24 cellular contexts compared by ENCODE assay signal in the genomic region with DNA sequence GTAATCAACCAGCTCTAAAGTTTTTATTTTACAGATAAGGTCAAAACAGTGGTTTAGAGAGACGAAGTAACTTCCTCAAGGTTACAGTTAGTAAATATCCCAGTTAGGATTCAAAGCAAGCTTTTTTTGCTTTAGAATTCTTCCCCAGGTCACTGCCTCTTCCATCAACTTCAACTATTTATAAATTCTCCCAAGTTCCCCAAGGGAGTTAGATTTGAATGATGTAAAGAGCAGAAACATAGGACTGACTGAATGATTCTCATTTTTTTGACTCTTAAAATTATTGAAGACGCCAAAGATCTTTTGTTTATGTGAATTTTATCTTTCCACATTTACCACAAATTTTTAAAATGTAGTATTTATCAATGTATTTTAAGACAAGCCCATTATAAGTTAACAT. TPM values are rescaled to one million over a fixed set of nuclear protein-coding genes. Genes with fewer than 3 reads are reported as not detected.
DNase-seq lines count a peak whose midpoint lies in the region; ATAC-seq and TF ChIP-seq lines count a peak whose summit lies in the region.
"Had no signal": no experiment of that assay in that cellular context is flagged by ENCODE, and none has a peak within 500 bp of the region (broad histone marks: within the 10 kb centered on the region; RNA-seq: fewer than 3 reads in every experiment).

No MANE protein-coding gene starts in this region.

- peak overlapping the region in 6 of 7 donors; percentile 25 to 95 (median 71) for H3K27ac Mint-ChIP-seq in CD4-positive, alpha-beta memory T cell
- peak overlapping the region; percentile 71 to 72 for H3K27ac Mint-ChIP-seq in T-cell
- H3K27ac Mint-ChIP-seq in naive thymus-derived CD8-positive, alpha-beta T cell = peak overlapping the region in 8 of 10 donors; percentile 12 to 94 (median 46)
- H3K27ac Mint-ChIP-seq: activated naive CD4-positive, alpha-beta T cell treated with anti-CD3 and anti-CD28 coated beads, Interleukin-2, amount 10 ng/mL, durations not matched to agents 7 days and 5 days had no signal

- H3K4me1 Mint-ChIP-seq in CD4-positive, alpha-beta memory T cell = peaks cover 14 to 53% (median 30%) of the 10 kb centered on the region in 4 donors
- H3K4me1 Mint-ChIP-seq in T-cell = peaks cover 49 to 52% (median 49%) of the 10 kb centered on the region in 3 donors
- H3K4me1 Mint-ChIP-seq in naive thymus-derived CD8-positive, alpha-beta T cell = peaks cover 10 to 50% (median 38%) of the 10 kb centered on the region in 4 donors

- ATAC-seq in T-cell (replicated peaks in 1 of 4) (no peak), HG02798 (IDR thresholded peaks at IDR 0.05; ENCODE audit: poor library complexity, unreplicated experiment) (no peak), HG03139 (IDR thresholded peaks at IDR 0.05; ENCODE audit: unreplicated experiment) (no peak)
- no peak for ATAC-seq in naive thymus-derived CD8-positive, alpha-beta T cell
- ATAC-seq: stimulated activated effector memory CD8-positive, alpha-beta T cell treated with anti-CD3 and anti-CD28 coated beads, Interleukin-12 subunit alpha, Interleukin-12 subunit beta, amount 100 ng/mL, for 72 hours had no signal

- peaks cover 0 to 2% (median 0%) of the 10 kb centered on the region in 8 donors for H3K9me3 Mint-ChIP-seq in CD4-positive, alpha-beta memory T cell
- no peaks in the 10 kb centered on the region for H3K9me3 Mint-ChIP-seq in T-cell
- H3K9me3 Mint-ChIP-seq in naive thymus-derived CD8-positive, alpha-beta T cell = peaks cover 0 to 2% (median 0%) of the 10 kb centered on the region in 9 donors
- H3K9me3 Mint-ChIP-seq: activated naive CD4-positive, alpha-beta T cell treated with anti-CD3 and anti-CD28 coated beads, Interleukin-2, amount 10 ng/mL, durations not matched to agents 7 days and 5 days; central memory CD8-positive, alpha-beta T cell; stimulated activated effector memory CD8-positive, alpha-beta T cell treated with anti-CD3 and anti-CD28 coated beads, Interleukin-12 subunit alpha, Interleukin-12 subunit beta, amount 100 ng/mL, for 72 hours had no signal

- no peaks in the 10 kb centered on the region for H3K36me3 ChIP-seq in CD4-positive, alpha-beta memory T cell (ENCODE audit: insufficient read depth, low read length)
- H3K36me3 ChIP-seq: Peyer's patch, suprapubic skin, uterus had no signal

- peaks cover 35% of the 10 kb centered on the region for H3K4me1 ChIP-seq in CD4-positive, alpha-beta memory T cell (ENCODE audit: insufficient read depth, low read length)
- H3K4me1 ChIP-seq: uterus had no signal

- CTCF ChIA-PET in CD4-positive, alpha-beta memory T cell (lab: Charles Lee; ENCODE audit: partially characterized antibody) = interaction anchor here (4.5 kb wide), 1 partner anchor 11 kb away, joined by 17 read pairs; no protein-coding TSS in a partner anchor
- CTCF ChIA-PET in T-cell (lab: Charles Lee) = no interaction called here

- intact Hi-C loops in CD4-positive, alpha-beta memory T cell (cut with micrococcal nuclease) = loop anchor here (5.0 kb wide), 2 partner anchors 157 to 382 kb away; a partner anchor contains a TSS

- DNase-seq in AG10803 (ENCODE audit: low read depth) (peak; percentile 14), T-cell (no peak), medulla oblongata (ENCODE audit: extremely low spot score) (no peak)
- no peak for DNase-seq in CD4-positive, alpha-beta memory T cell
- no peak for DNase-seq in naive thymus-derived CD8-positive, alpha-beta T cell
- DNase-seq: activated CD4-positive, alpha-beta T cell treated with anti-CD3 and anti-CD28 coated beads for 4 hours; activated naive CD4-positive, alpha-beta T cell treated with anti-CD3 and anti-CD28 coated beads, Interleukin-2, amount 10 ng/mL, durations not matched to agents 7 days and 5 days; dorsolateral prefrontal cortex; GDM1; KG1; mammary epithelial cell; MV-4-11; NCI-H1694; NCI-H2171; NCI-H510A treated with DMSO at 0.1 percent for 48 hours; Peyer's patch; SIG-M5; stimulated activated CD4-positive, alpha-beta T cell treated with anti-CD3 and anti-CD28 coated beads, Interleukin-2, amount 100 ng/mL, for 48 hours; uterus had no signal

- H3K9me3 ChIP-seq in CD4-positive, alpha-beta memory T cell (ENCODE audit: control insufficient read depth in 1 of 2, low read length in 2 of 2) = no peaks in the 10 kb centered on the region
- H3K9me3 ChIP-seq: Peyer's patch, suprapubic skin, uterus had no signal

- H3K4me3 ChIP-seq in AG10803 (ENCODE audit: low read length) = no peak overlapping the region
- H3K4me3 ChIP-seq in CD4-positive, alpha-beta memory T cell (ENCODE audit: low read length in 2 of 2) = no peak overlapping the region
- H3K4me3 ChIP-seq: Peyer's patch, suprapubic skin, uterus had no signal

- H3K4me3 Mint-ChIP-seq in CD4-positive, alpha-beta memory T cell = peak overlapping the region in 1 of 8 donors; percentile 35
- no peak overlapping the region for H3K4me3 Mint-ChIP-seq in T-cell
- H3K4me3 Mint-ChIP-seq in naive thymus-derived CD8-positive, alpha-beta T cell = no peak overlapping the region
- H3K4me3 Mint-ChIP-seq: activated naive CD4-positive, alpha-beta T cell treated with anti-CD3 and anti-CD28 coated beads, Interleukin-2, amount 10 ng/mL, durations not matched to agents 7 days and 5 days; central memory CD8-positive, alpha-beta T cell; stimulated activated effector memory CD8-positive, alpha-beta T cell treated with anti-CD3 and anti-CD28 coated beads, Interleukin-12 subunit alpha, Interleukin-12 subunit beta, amount 100 ng/mL, for 72 hours had no signal

- TF ChIP-seq CTCF in AG10803 (conservative IDR thresholded peaks at IDR 0.05; ENCODE audit: low read length) = no peak

- no peak overlapping the region for H3K27ac ChIP-seq in CD4-positive, alpha-beta memory T cell (ENCODE audit: low read depth, low read length)
- H3K27ac ChIP-seq: Peyer's patch, suprapubic skin had no signal

- H3K27me3 Mint-ChIP-seq in CD4-positive, alpha-beta memory T cell = peaks cover 0 to 4% of the 10 kb centered on the region in 2 donors
- H3K27me3 Mint-ChIP-seq in T-cell = no peaks in the 10 kb centered on the region
- peaks cover 0 to 1% (median 0%) of the 10 kb centered on the region in 5 donors for H3K27me3 Mint-ChIP-seq in naive thymus-derived CD8-positive, alpha-beta T cell
- H3K27me3 Mint-ChIP-seq: central memory CD8-positive, alpha-beta T cell had no signal

- no peaks in the 10 kb centered on the region for H3K27me3 ChIP-seq in CD4-positive, alpha-beta memory T cell (ENCODE audit: insufficient read depth, low read length)
- H3K27me3 ChIP-seq: dorsolateral prefrontal cortex, Peyer's patch, suprapubic skin, uterus had no signal

- peaks cover 0 to 15% of the 10 kb centered on the region in 2 donors for H3K36me3 Mint-ChIP-seq in CD4-positive, alpha-beta memory T cell
- peaks cover 3% of the 10 kb centered on the region for H3K36me3 Mint-ChIP-seq in T-cell
- peaks cover 0 to 11% (median 6%) of the 10 kb centered on the region in 3 donors for H3K36me3 Mint-ChIP-seq in naive thymus-derived CD8-positive, alpha-beta T cell

- POLR2A ChIA-PET in CD4-positive, alpha-beta memory T cell (lab: Charles Lee; ENCODE audit: partially characterized antibody) = interaction anchor here (1.1 to 5.1 kb wide), 3 partner anchors 19 to 427 kb away, joined by 3 to 38 read pairs (median 4); a partner anchor contains a TSS
- POLR2A ChIA-PET in T-cell (lab: Charles Lee) = interaction anchor here in 1 of 2 donors (0.5 to 0.7 kb wide), 4 partner anchors 8 to 231 kb away, joined by 3 to 13 read pairs (median 6); no protein-coding TSS in a partner anchor
- POLR2A ChIA-PET in naive thymus-derived CD8-positive, alpha-beta T cell (lab: Charles Lee) = interaction anchor here (0.6 to 1.2 kb wide), 3 partner anchors 19 to 1187 kb away, joined by 3 to 4 read pairs (median 3); a partner anchor contains a TSS

RNA-seq across cellular contexts. Expression of a gene that starts 4.1 kb away (rescaled TPM):
- total RNA-seq in CD4-positive, alpha-beta memory T cell = 100 to 1,000 TPM; 125 to 130 TPM
- polyA plus RNA-seq in CD4-positive, alpha-beta memory T cell = 1 to 10 TPM in 1 of 2 donors, under 1 TPM in 1; 0.87 to 6.5 TPM
- total RNA-seq in T-cell = 100 to 1,000 TPM in 2 of 5 donors, 10 to 100 TPM in 3; 93.8 to 133 (median 96.7) TPM
- 100 to 1,000 TPM; 101 to 112 TPM for total RNA-seq in naive thymus-derived CD8-positive, alpha-beta T cell
- polyA plus RNA-seq in naive thymus-derived CD8-positive, alpha-beta T cell = 1 to 10 TPM; 5.9 to 9.5 (median 9.0) TPM

RNA-seq across cellular contexts. Expression of a gene that starts 55.9 kb away (rescaled TPM):
- total RNA-seq in CD4-positive, alpha-beta memory T cell = 100 to 1,000 TPM; 189 to 202 TPM
- polyA plus RNA-seq in CD4-positive, alpha-beta memory T cell = 10 to 100 TPM; 68.2 to 85.7 TPM
- total RNA-seq in T-cell = 100 to 1,000 TPM; 221 to 283 (median 232) TPM
- 100 to 1,000 TPM; 224 to 230 TPM for total RNA-seq in naive thymus-derived CD8-positive, alpha-beta T cell
- 10 to 100 TPM; 47.4 to 57.5 (median 57.3) TPM for polyA plus RNA-seq in naive thymus-derived CD8-positive, alpha-beta T cell

RNA-seq across cellular contexts. Expression of a gene that starts 56.0 kb away (rescaled TPM):
- 1 to 10 TPM in 1 of 2 experiments, under 1 TPM in 1; 0.81 to 1.4 TPM for total RNA-seq in CD4-positive, alpha-beta memory T cell
- 1 to 10 TPM in 1 of 2 donors, not detected in 1; 1.0 TPM for polyA plus RNA-seq in CD4-positive, alpha-beta memory T cell
- total RNA-seq in T-cell = 1 to 10 TPM in 1 of 5 donors, under 1 TPM in 4; 0.37 to 1.3 (median 0.59) TPM
- total RNA-seq in naive thymus-derived CD8-positive, alpha-beta T cell = 1 to 10 TPM; 2.6 to 2.7 TPM
- polyA plus RNA-seq in naive thymus-derived CD8-positive, alpha-beta T cell = 1 to 10 TPM in 2 of 3 donors, under 1 TPM in 1; 0.08 to 1.3 (median 1.0) TPM
